8 cellular contexts compared by ENCODE assay signal in genomic region chr19:20038358-20039202, GRCh38. TPM values are rescaled to one million over a fixed set of nuclear protein-coding genes. Genes with fewer than 3 reads are reported as not detected.
DNase-seq lines count a peak whose midpoint lies in the region; ATAC-seq, FAIRE-seq and TF ChIP-seq lines count a peak whose summit lies in the region.

No MANE protein-coding gene starts in this region.

- under 1% methylated on average over 26 of the region's 26 CpGs for WGBS in suprapubic skin

- DNase-seq in ascending aorta (ENCODE audit: low spot score in 2 of 2) = no peak
- no peak for DNase-seq in suprapubic skin (ENCODE audit: low spot score in 2 of 2)
- no peak for DNase-seq in NOMO-1 treated with DMSO at 0.1 percent for 48 hours (lab: John Stamatoyannopoulos, UW; ENCODE audit: unreplicated experiment)
- DNase-seq in NCI-H1694 treated with DMSO at 0.1 percent for 48 hours (lab: John Stamatoyannopoulos, UW) = no peak
- DNase-seq in GM12892 (ENCODE audit: insufficient read length) = no peak

- TF ChIP-seq POLR2A in suprapubic skin (IDR thresholded peaks at IDR 0.05) (no peak), GM12892 (IDR thresholded peaks at IDR 0.05; ENCODE audit: low read depth, low read length) (no peak)

- no peak for FAIRE-seq in GM12892 (lab: Jason Lieb, UNC)

- H3K9me3 ChIP-seq in ascending aorta = no peaks in the 10 kb centered on the region
- no peaks in the 10 kb centered on the region for H3K9me3 ChIP-seq in suprapubic skin

- H3K27ac ChIP-seq in 22Rv1 (peak overlapping the region; percentile 90), ascending aorta (peak overlapping the region; percentile 45 to 51), layer of hippocampus (ENCODE audit: low read depth, low read length) (peak overlapping the region; percentile 18), suprapubic skin (peak overlapping the region; percentile 73)

- TF ChIP-seq CTCF in 22Rv1 (IDR thresholded peaks at IDR 0.05) (no peak), ascending aorta (IDR thresholded peaks at IDR 0.05) (no peak), suprapubic skin (IDR thresholded peaks at IDR 0.05) (no peak)

- H3K27me3 ChIP-seq in ascending aorta (no peaks in the 10 kb centered on the region), layer of hippocampus (ENCODE audit: control insufficient read depth, insufficient read depth, low read length) (no peaks in the 10 kb centered on the region), suprapubic skin (no peaks in the 10 kb centered on the region)

- H3K4me1 ChIP-seq in ascending aorta = peaks cover 0 to 6% of the 10 kb centered on the region in 2 donors
- peaks cover 13% of the 10 kb centered on the region for H3K4me1 ChIP-seq in suprapubic skin

- intact Hi-C loops in ascending aorta (cut with DNase I) = loop anchor here (1.0 to 5.0 kb wide), 5 partner anchors 14 to 376 kb away; partner anchors contain the start of genes ATP13A1, ZNF486 and ZNF93

- H3K36me3 ChIP-seq in ascending aorta = peaks cover 0 to 3% of the 10 kb centered on the region in 2 donors
- H3K36me3 ChIP-seq in suprapubic skin = peaks cover under 1% of the 10 kb centered on the region

- peak; percentile 24 for ATAC-seq in HG02870 (IDR thresholded peaks at IDR 0.05; ENCODE audit: unreplicated experiment)

- TF ChIP-seq EP300 in suprapubic skin (IDR thresholded peaks at IDR 0.05) = no peak

- H3K4me3 ChIP-seq in ascending aorta = peak overlapping the region; percentile 75 to 82
- peak overlapping the region; percentile 84 for H3K4me3 ChIP-seq in suprapubic skin

RNA-seq across cellular contexts. Expression of gene ZNF682, which starts 0.7 kb away (rescaled TPM):
- total RNA-seq in ascending aorta (1.1 TPM), suprapubic skin (10 to 100 TPM in 1 of 4 donors, 1 to 10 TPM in 3; 3.1 to 11.6 (median 6.4) TPM)
- 3.4 TPM for polyA plus RNA-seq in GM12892 (2012; ENCODE audit: missing spikeins)

RNA-seq across cellular contexts. Expression of gene ZNF90, which starts 39.2 kb away (rescaled TPM):
- total RNA-seq in ascending aorta (not detected), suprapubic skin (1 to 10 TPM in 3 of 4 donors, under 1 TPM in 1; 0.65 to 6.1 (median 3.9) TPM)
- 2.0 TPM for polyA plus RNA-seq in GM12892 (2012; ENCODE audit: missing spikeins)

Comparison
In these comparisons a context has a peak if more than half of its experiments do, and no peak if none do; other contexts are left out.
1. H3K27ac ChIP-seq: peak in every context shown above with its lines; median percentile 90 in 22Rv1; 73 in suprapubic skin; 48 in ascending aorta; 18 in layer of hippocampus.